Comparison of ENCODE assay signal across 27 cellular contexts in the genomic region with DNA sequence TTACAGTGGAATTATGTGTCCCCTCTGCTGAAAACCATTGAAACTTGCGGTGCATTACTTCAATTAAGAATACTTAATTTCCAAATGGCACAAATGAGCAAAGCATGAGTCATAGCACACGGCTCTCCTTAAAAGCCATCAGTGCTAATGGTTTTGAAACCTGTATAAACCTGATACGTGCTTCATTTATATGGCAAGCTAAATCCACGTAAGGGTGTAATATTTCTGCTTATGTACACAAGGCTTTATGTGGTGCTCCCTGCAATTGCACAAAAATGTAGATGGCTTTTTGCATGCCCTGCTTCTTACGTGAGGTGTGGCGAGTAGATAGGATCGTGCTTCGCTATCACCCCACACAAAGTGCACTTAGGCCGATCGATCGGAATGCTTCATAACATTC.
A peak's percentile ranks its signal among the peaks of the same experiment; 100 is the strongest.
DNase-seq lines count a peak whose midpoint lies in the region; ATAC-seq and TF ChIP-seq lines count a peak whose summit lies in the region.
"Had no signal": no experiment of that assay in that cellular context is flagged by ENCODE, and none has a peak within 500 bp of the region (broad histone marks: within the 10 kb centered on the region; RNA-seq: fewer than 3 reads in every experiment).

No MANE protein-coding gene starts in this region.

- H3K36me3 ChIP-seq in MM.1S (replicated peaks; ENCODE audit: insufficient read depth, low read length), result no peaks in the 10 kb centered on the region
- H3K36me3 ChIP-seq: esophagus squamous epithelium, pancreas had no signal

- H3F3A ChIP-seq in MM.1S (ENCODE audit: insufficient read depth, low read length), result no peaks in the 10 kb centered on the region

- peak; percentile 50 for DNase-seq in NCI-H2171 treated with DMSO at 0.1 percent for 48 hours (lab: John Stamatoyannopoulos, UW)
- no peak for DNase-seq in NCI-H2171 (lab: John Stamatoyannopoulos, UW)
- DNase-seq in NCI-H146 (lab: John Stamatoyannopoulos, UW), result peak; percentile 76
- peak; percentile 91 for DNase-seq in NCI-H69 (lab: John Stamatoyannopoulos, UW)
- DNase-seq in MM.1S, result no peak
- no peak for DNase-seq in DMS53 (lab: John Stamatoyannopoulos, UW)
- DNase-seq in SW 1271 (lab: John Stamatoyannopoulos, UW), result no peak
- DNase-seq: 8988T; activated CD4-positive, alpha-beta memory T cell treated with anti-CD3 and anti-CD28 coated beads, Interleukin-2, amount 10 ng/mL, durations not matched to agents 7 days and 5 days; activated CD4-positive, alpha-beta T cell treated with anti-CD3 and anti-CD28 coated beads for 1 hour; activated CD8-positive, alpha-beta memory T cell treated with anti-CD3 and anti-CD28 coated beads, Interleukin-2, amount 50 U/mL, for 4 hours; activated naive CD4-positive, alpha-beta T cell treated with Interleukin-2 at 50 U/mL for 16 hours; C1 segment of cervical spinal cord; esophagus squamous epithelium; GOT3; kidney; left ventricle myocardium superior; mesendoderm; NCI-H1694; NCI-H524 treated with DMSO at 0.1 percent for 48 hours; pancreas; SHP77 treated with DMSO at 0.1 percent for 48 hours; stimulated activated naive B cell treated with anti-CD40 and anti-IgM and Interleukin-4, amounts not matched to agents 10 μg/mL and 1 μg/mL and 100 μg/mL, for 72 hours; substantia nigra had no signal

- H3K4me3 ChIP-seq in MM.1S (ENCODE audit: low read length), result no peak overlapping the region
- H3K4me3 ChIP-seq: esophagus squamous epithelium, pancreas had no signal

- H3K79me2 ChIP-seq in MM.1S (ENCODE audit: low read length), result no peaks in the 10 kb centered on the region

- no peaks in the 10 kb centered on the region for H3K27me3 ChIP-seq in MM.1S (replicated peaks; ENCODE audit: insufficient read depth, low read length)
- H3K27me3 ChIP-seq: foreskin keratinocyte, pancreas had no signal

- no peaks in the 10 kb centered on the region for H3K9me3 ChIP-seq in MM.1S (replicated peaks; ENCODE audit: insufficient read depth, low read length)
- H3K9me3 ChIP-seq: esophagus squamous epithelium, pancreas had no signal

- no peak overlapping the region for H3K4me2 ChIP-seq in MM.1S (ENCODE audit: low read depth, low read length)

- H4K20me1 ChIP-seq in MM.1S (ENCODE audit: insufficient read depth, low read length), result no peaks in the 10 kb centered on the region

- no peak overlapping the region for H3K9ac ChIP-seq in MM.1S (ENCODE audit: low read length)

- H2AFZ ChIP-seq in MM.1S (ENCODE audit: low read length), result no peak overlapping the region

- H3K4me1 ChIP-seq in MM.1S (ENCODE audit: low read length), result no peaks in the 10 kb centered on the region
- H3K4me1 ChIP-seq: foreskin keratinocyte, pancreas had no signal

- no peaks in the 10 kb centered on the region for H3K9me2 ChIP-seq in MM.1S (replicated peaks; ENCODE audit: insufficient read depth, low read length)

- TF ChIP-seq CTCF in MM.1S (IDR thresholded peaks at IDR 0.05; ENCODE audit: low read length), result no peak

- no peak overlapping the region for H3K27ac ChIP-seq in MM.1S (ENCODE audit: low read length)
- H3K27ac ChIP-seq: foreskin keratinocyte, pancreas had no signal

- no peak for ATAC-seq in HG03378 (IDR thresholded peaks at IDR 0.05; ENCODE audit: unreplicated experiment)
- ATAC-seq: foreskin keratinocyte; left ventricle myocardium superior; Panc1; pancreas; stimulated activated naive B cell treated with anti-CD40 and anti-IgM and Interleukin-4, amounts not matched to agents 10 μg/mL and 1 μg/mL and 100 μg/mL, for 72 hours had no signal

Comparison
In these comparisons a context has a peak if more than half of its experiments do, and no peak if none do; other contexts are left out.
1. DNase-seq: peak in NCI-H2171 treated with DMSO at 0.1 percent for 48 hours (single experiment), NCI-H146 (single experiment) and NCI-H69 (single experiment); none in NCI-H2171 (single experiment), MM.1S (single experiment), DMS53 (single experiment) and SW 1271 (0 of 2).